Comparison of ENCODE assay signal across 8 cellular contexts in genomic region chr10:96910488-96911395, GRCh38.
DNase-seq lines count a peak whose midpoint lies in the region; ATAC-seq and TF ChIP-seq lines count a peak whose summit lies in the region.

No MANE protein-coding gene starts in this region.

- H3K4me1 ChIP-seq in right atrium auricular region (peaks cover 0 to 8% of the 10 kb centered on the region in 2 donors), spleen (peaks cover 0 to 41% (median 6%) of the 10 kb centered on the region in 6 donors)

- H3K27ac ChIP-seq in WERI-Rb-1 (no peak overlapping the region), right atrium auricular region (no peak overlapping the region), spleen (no peak overlapping the region)

- H3K9me3 ChIP-seq in WERI-Rb-1 (ENCODE audit: severe bottlenecking), result no peaks in the 10 kb centered on the region
- H3K9me3 ChIP-seq in right atrium auricular region, result no peaks in the 10 kb centered on the region
- no peaks in the 10 kb centered on the region for H3K9me3 ChIP-seq in spleen

- intact Hi-C loops in spleen (cut with DNase I; ENCODE audit: low total_unique reads), result no loop called here

- no peak for TF ChIP-seq POLR2A in spleen (IDR thresholded peaks at IDR 0.05)

- ATAC-seq in HG02840 (IDR thresholded peaks at IDR 0.05; ENCODE audit: low FRiP score, unreplicated experiment), result no peak
- no peak for ATAC-seq in HG03139 (IDR thresholded peaks at IDR 0.05; ENCODE audit: unreplicated experiment)

- TF ChIP-seq RAD21 in Ishikawa (IDR thresholded peaks at IDR 0.05; ENCODE audit: low read depth), result peak; percentile 67

- DNase-seq in NCI-H345 (lab: John Stamatoyannopoulos, UW) (peak; percentile 14), NCI-H345 treated with DMSO at 0.1 percent for 48 hours (lab: John Stamatoyannopoulos, UW; ENCODE audit: unreplicated experiment) (no peak), WERI-Rb-1 (no peak), right atrium auricular region (ENCODE audit: low spot score) (no peak), spleen (no peak)

- no peak overlapping the region for H3K4me3 ChIP-seq in WERI-Rb-1 (ENCODE audit: low read depth, low read length)
- H3K4me3 ChIP-seq in right atrium auricular region, result no peak overlapping the region
- no peak overlapping the region for H3K4me3 ChIP-seq in spleen

- TF ChIP-seq EP300 in Ishikawa (IDR thresholded peaks at IDR 0.05; ENCODE audit: borderline replicate concordance), result no peak

- H3K27me3 ChIP-seq in WERI-Rb-1 (ENCODE audit: insufficient read depth, low read depth, severe bottlenecking), result no peaks in the 10 kb centered on the region
- H3K27me3 ChIP-seq in right atrium auricular region, result no peaks in the 10 kb centered on the region
- no peaks in the 10 kb centered on the region for H3K27me3 ChIP-seq in spleen (replicated peaks in 1 of 7)

- 87 to 93% (median 90%) methylated on average over 13 of the region's 13 CpGs for WGBS in spleen, 5 donors

- H3K36me3 ChIP-seq in WERI-Rb-1, result peaks cover 39% of the 10 kb centered on the region
- H3K36me3 ChIP-seq in right atrium auricular region, result no peaks in the 10 kb centered on the region
- H3K36me3 ChIP-seq in spleen, result peaks cover 0 to 69% (median 26%) of the 10 kb centered on the region in 6 donors

- TF ChIP-seq CTCF in WERI-Rb-1 (IDR thresholded peaks at IDR 0.05; ENCODE audit: low read depth, low read length) (peak; percentile 37; the same call in 1 of the 2 replicates), right atrium auricular region (IDR thresholded peaks at IDR 0.05) (peak; percentile 44 to 70), spleen (IDR thresholded peaks at IDR 0.05 in 8 of 11, conservative IDR thresholded peaks at IDR 0.05 in 3 of 11) (peak; percentile 28 to 71 (median 60))

TF ChIP-seq in Ishikawa, 13 proteins besides CTCF, POLR2A, EP300 and RAD21:
- TF ChIP-seq EGR1 (IDR thresholded peaks at IDR 0.05), result no peak
- TF ChIP-seq REST (IDR thresholded peaks at IDR 0.05; ENCODE audit: low read depth), result no peak
- no peak for TF ChIP-seq TEAD4 (IDR thresholded peaks at IDR 0.05)
- no peak for TF ChIP-seq YY1 (IDR thresholded peaks at IDR 0.05; ENCODE audit: low read depth)
- TF ChIP-seq FOXM1 (IDR thresholded peaks at IDR 0.05; ENCODE audit: borderline replicate concordance, low read depth), result no peak
- no peak for TF ChIP-seq USF1 (IDR thresholded peaks at IDR 0.05)
- TF ChIP-seq MAX (IDR thresholded peaks at IDR 0.05), result no peak
- no peak for TF ChIP-seq TCF12 (IDR thresholded peaks at IDR 0.05; ENCODE audit: low read depth)
- no peak for TF ChIP-seq ZBTB7A (IDR thresholded peaks at IDR 0.05; ENCODE audit: low read depth)
- TF ChIP-seq TAF1 (IDR thresholded peaks at IDR 0.05; ENCODE audit: low read depth), result no peak
- no peak for TF ChIP-seq NFIC (IDR thresholded peaks at IDR 0.05)
- TF ChIP-seq CREB1 (IDR thresholded peaks at IDR 0.05; ENCODE audit: low read depth), result no peak
- TF ChIP-seq CEBPB (IDR thresholded peaks at IDR 0.05), result no peak
